ENCODE assay signal across 1 cellular context in genomic region chr1:156659994-156660751, GRCh38.
TF ChIP-seq lines count a peak whose summit lies in the region.

No MANE protein-coding gene starts in this region.

TF ChIP-seq in HepG2, 621 proteins besides CTCF, POLR2A, EP300 and RAD21 (continued from another document and continues in another):
- no peak; the same call in 1 of the 2 replicates for TF ChIP-seq HMGXB3 (CRISPR knock-in tag; IDR thresholded peaks at IDR 0.05; ENCODE audit: borderline replicate concordance)
- TF ChIP-seq ZNF746 (CRISPR knock-in tag; IDR thresholded peaks at IDR 0.05) = peak; percentile 84
- TF ChIP-seq, protein P1, sequence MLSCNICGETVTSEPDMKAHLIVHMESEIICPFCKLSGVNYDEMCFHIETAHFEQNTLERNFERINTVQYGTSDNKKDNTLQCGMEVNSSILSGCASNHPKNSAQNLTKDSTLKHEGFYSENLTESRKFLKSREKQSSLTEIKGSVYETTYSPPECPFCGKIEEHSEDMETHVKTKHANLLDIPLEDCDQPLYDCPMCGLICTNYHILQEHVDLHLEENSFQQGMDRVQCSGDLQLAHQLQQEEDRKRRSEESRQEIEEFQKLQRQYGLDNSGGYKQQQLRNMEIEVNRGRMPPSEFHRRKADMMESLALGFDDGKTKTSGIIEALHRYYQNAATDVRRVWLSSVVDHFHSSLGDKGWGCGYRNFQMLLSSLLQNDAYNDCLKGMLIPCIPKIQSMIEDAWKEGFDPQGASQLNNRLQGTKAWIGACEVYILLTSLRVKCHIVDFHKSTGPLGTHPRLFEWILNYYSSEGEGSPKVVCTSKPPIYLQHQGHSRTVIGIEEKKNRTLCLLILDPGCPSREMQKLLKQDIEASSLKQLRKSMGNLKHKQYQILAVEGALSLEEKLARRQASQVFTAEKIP (CRISPR knock-in tag; IDR thresholded peaks at IDR 0.05; ENCODE audit: borderline replicate concordance) = no peak
- TF ChIP-seq HNRNPLL (IDR thresholded peaks at IDR 0.05; ENCODE audit: low read depth, low read length, poor library complexity, severe bottlenecking) = peak; percentile 77
- TF ChIP-seq, protein P2, sequence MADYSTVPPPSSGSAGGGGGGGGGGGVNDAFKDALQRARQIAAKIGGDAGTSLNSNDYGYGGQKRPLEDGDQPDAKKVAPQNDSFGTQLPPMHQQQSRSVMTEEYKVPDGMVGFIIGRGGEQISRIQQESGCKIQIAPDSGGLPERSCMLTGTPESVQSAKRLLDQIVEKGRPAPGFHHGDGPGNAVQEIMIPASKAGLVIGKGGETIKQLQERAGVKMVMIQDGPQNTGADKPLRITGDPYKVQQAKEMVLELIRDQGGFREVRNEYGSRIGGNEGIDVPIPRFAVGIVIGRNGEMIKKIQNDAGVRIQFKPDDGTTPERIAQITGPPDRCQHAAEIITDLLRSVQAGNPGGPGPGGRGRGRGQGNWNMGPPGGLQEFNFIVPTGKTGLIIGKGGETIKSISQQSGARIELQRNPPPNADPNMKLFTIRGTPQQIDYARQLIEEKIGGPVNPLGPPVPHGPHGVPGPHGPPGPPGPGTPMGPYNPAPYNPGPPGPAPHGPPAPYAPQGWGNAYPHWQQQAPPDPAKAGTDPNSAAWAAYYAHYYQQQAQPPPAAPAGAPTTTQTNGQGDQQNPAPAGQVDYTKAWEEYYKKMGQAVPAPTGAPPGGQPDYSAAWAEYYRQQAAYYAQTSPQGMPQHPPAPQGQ (CRISPR knock-in tag; IDR thresholded peaks at IDR 0.05; ENCODE audit: borderline replicate concordance) = peak; percentile 75; the same call in 1 of the 2 replicates
- TF ChIP-seq ZNF335 (CRISPR knock-in tag; IDR thresholded peaks at IDR 0.05) = peak; percentile 36; the same call in 1 of the 2 replicates
- no peak for TF ChIP-seq ONECUT2 (CRISPR knock-in tag; IDR thresholded peaks at IDR 0.05)
- TF ChIP-seq E2F5 (CRISPR knock-in tag; conservative IDR thresholded peaks at IDR 0.05) = no peak
- peak; percentile 29; the same call in 1 of the 2 replicates for TF ChIP-seq ZMYM3 (CRISPR knock-in tag; IDR thresholded peaks at IDR 0.05)
- peak; percentile 98 for TF ChIP-seq ATF2 (CRISPR knock-in tag; IDR thresholded peaks at IDR 0.05)
- TF ChIP-seq THAP11 (CRISPR knock-in tag; IDR thresholded peaks at IDR 0.05) = peak; percentile 75
- TF ChIP-seq MXI1 (IDR thresholded peaks at IDR 0.05; ENCODE audit: borderline replicate concordance, low read depth, low read length) = peak; percentile 87; the same call in 2 of the 3 replicates
- TF ChIP-seq, protein P3, sequence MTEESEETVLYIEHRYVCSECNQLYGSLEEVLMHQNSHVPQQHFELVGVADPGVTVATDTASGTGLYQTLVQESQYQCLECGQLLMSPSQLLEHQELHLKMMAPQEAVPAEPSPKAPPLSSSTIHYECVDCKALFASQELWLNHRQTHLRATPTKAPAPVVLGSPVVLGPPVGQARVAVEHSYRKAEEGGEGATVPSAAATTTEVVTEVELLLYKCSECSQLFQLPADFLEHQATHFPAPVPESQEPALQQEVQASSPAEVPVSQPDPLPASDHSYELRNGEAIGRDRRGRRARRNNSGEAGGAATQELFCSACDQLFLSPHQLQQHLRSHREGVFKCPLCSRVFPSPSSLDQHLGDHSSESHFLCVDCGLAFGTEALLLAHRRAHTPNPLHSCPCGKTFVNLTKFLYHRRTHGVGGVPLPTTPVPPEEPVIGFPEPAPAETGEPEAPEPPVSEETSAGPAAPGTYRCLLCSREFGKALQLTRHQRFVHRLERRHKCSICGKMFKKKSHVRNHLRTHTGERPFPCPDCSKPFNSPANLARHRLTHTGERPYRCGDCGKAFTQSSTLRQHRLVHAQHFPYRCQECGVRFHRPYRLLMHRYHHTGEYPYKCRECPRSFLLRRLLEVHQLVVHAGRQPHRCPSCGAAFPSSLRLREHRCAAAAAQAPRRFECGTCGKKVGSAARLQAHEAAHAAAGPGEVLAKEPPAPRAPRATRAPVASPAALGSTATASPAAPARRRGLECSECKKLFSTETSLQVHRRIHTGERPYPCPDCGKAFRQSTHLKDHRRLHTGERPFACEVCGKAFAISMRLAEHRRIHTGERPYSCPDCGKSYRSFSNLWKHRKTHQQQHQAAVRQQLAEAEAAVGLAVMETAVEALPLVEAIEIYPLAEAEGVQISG (CRISPR knock-in tag; IDR thresholded peaks at IDR 0.05) = peak; percentile 39; the same call in 1 of the 2 replicates
- TF ChIP-seq ZMYM2 (CRISPR knock-in tag; IDR thresholded peaks at IDR 0.05) = peak; percentile 84; the same call in 1 of the 2 replicates
- no peak for TF ChIP-seq ZNF513 (CRISPR knock-in tag; conservative IDR thresholded peaks at IDR 0.05)
- peak; percentile 73 for TF ChIP-seq TAF1 (CRISPR knock-in tag; IDR thresholded peaks at IDR 0.05)
- TF ChIP-seq MNT (IDR thresholded peaks at IDR 0.05) = peak; percentile 93
- TF ChIP-seq CAMTA2 (CRISPR knock-in tag; IDR thresholded peaks at IDR 0.05; ENCODE audit: borderline replicate concordance) = 0 out of 2 replicates have a peak, but pooled peaks have one; percentile 68
- no peak for TF ChIP-seq NFE2 (CRISPR knock-in tag; IDR thresholded peaks at IDR 0.05)
- TF ChIP-seq SSRP1 (CRISPR knock-in tag; IDR thresholded peaks at IDR 0.05) = peak; percentile 99
- no peak for TF ChIP-seq ZNF75D (CRISPR knock-in tag; IDR thresholded peaks at IDR 0.05; ENCODE audit: borderline replicate concordance)
- TF ChIP-seq ZBTB7A (CRISPR knock-in tag; IDR thresholded peaks at IDR 0.05) = peak; percentile 40; the same call in 1 of the 2 replicates
- peak; percentile 71; the same call in 1 of the 2 replicates for TF ChIP-seq SMYD3 (CRISPR knock-in tag; IDR thresholded peaks at IDR 0.05)
- 0 out of 2 replicates have a peak, but pooled peaks have one; percentile 75 for TF ChIP-seq ZBTB25 (CRISPR knock-in tag; IDR thresholded peaks at IDR 0.05)
- 0 out of 2 replicates have a peak, but pooled peaks have one; percentile 10 for TF ChIP-seq ZNF607 (CRISPR knock-in tag; IDR thresholded peaks at IDR 0.05; ENCODE audit: borderline replicate concordance)
- TF ChIP-seq, protein P4, sequence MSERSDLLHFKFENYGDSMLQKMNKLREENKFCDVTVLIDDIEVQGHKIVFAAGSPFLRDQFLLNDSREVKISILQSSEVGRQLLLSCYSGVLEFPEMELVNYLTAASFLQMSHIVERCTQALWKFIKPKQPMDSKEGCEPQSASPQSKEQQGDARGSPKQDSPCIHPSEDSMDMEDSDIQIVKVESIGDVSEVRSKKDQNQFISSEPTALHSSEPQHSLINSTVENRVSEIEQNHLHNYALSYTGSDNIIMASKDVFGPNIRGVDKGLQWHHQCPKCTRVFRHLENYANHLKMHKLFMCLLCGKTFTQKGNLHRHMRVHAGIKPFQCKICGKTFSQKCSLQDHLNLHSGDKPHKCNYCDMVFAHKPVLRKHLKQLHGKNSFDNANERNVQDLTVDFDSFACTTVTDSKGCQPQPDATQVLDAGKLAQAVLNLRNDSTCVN (CRISPR knock-in tag; IDR thresholded peaks at IDR 0.05; ENCODE audit: borderline replicate concordance) = peak; percentile 37; the same call in 1 of the 2 replicates
- TF ChIP-seq ZNF24 (IDR thresholded peaks at IDR 0.05) = no peak
- TF ChIP-seq HNF4G (IDR thresholded peaks at IDR 0.05; ENCODE audit: borderline replicate concordance, low read depth, low read length) = peak; percentile 6; the same call in 1 of the 2 replicates
- no peak for TF ChIP-seq HNF4G (CRISPR knock-in tag; IDR thresholded peaks at IDR 0.05; ENCODE audit: borderline replicate concordance, low read depth)
- peak; percentile 48 for TF ChIP-seq HDAC2 (CRISPR knock-in tag; IDR thresholded peaks at IDR 0.05)
- TF ChIP-seq FOXO4 (CRISPR knock-in tag; conservative IDR thresholded peaks at IDR 0.05) = no peak
- peak; percentile 57; the same call in 1 of the 2 replicates for TF ChIP-seq PITX1 (CRISPR knock-in tag; IDR thresholded peaks at IDR 0.05)
- peak; percentile 96 for TF ChIP-seq AGO2 (optimal IDR thresholded peaks at IDR 0.05; ENCODE audit: low read depth, low read length)
- TF ChIP-seq SMAD3 (CRISPR knock-in tag; IDR thresholded peaks at IDR 0.05) = peak; percentile 47; the same call in 1 of the 2 replicates
- peak; percentile 80 for TF ChIP-seq ZKSCAN8 (CRISPR knock-in tag; IDR thresholded peaks at IDR 0.05; ENCODE audit: borderline replicate concordance)
- peak; percentile 44; the same call in 1 of the 2 replicates for TF ChIP-seq DNMT1 (CRISPR knock-in tag; IDR thresholded peaks at IDR 0.05)
